ENCODE assay signal across 8 cellular contexts in the genomic region with DNA sequence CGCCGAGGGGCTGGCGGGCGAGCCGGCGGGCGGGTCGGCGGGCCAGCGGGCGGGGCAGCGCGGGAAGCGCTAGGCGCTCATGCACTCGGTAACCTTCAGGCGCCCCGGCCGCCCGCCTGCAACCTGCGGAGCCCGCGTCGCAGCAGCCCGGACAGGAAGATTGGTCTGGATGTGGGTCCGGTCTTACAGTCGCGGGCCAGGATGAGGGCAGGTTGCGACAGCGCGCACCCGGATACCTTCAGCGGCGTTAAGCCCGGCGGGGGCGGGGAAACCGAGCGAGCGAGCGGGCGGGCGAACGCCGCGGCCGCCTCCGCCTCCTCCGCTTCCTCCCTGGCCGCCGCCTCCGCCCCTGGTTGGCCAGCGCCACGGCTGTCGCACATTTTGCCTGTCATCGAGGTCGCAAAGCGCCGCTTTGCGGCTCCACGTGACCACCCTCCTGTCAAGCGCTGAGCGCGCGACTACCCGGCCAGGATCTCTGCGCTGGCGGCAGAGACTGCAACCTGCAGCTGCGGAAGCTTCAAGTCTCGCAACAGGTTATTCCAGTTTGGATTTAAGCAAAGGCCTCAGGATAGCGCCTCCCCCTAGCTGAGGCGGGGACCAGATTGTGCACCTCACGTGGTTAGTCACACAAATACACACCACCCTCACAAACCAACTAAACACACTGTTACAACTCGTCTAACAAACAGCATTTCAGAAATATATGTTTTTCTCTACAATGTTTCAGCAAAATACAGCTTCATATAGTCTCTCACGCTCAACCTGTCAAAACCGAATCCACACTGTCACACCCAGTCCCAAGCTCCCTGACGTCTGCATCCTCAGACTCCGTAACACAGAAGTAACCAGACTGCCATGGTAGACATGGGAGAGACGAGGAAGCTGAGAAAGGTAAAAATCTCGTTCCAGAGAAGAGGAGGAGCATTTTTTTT. TPM values are rescaled to one million over a fixed set of nuclear protein-coding genes. Genes with fewer than 3 reads are reported as not detected.
DNase-seq lines count a peak whose midpoint lies in the region; ATAC-seq and TF ChIP-seq lines count a peak whose summit lies in the region.

A gene (minus strand): TSS at position 355 of the 932 bp plus-strand sequence. CDS start 456 bp downstream, outside the sequence.

- H3K27me3 ChIP-seq in MM.1S (replicated peaks; ENCODE audit: insufficient read depth, low read length) (no peaks in the 10 kb centered on the region), SJSA1 (replicated peaks) (no peaks in the 10 kb centered on the region), gastroesophageal sphincter (no peaks in the 10 kb centered on the region), neutrophil (no peaks in the 10 kb centered on the region)

- peak within 1 kb of the TSS; percentile 22; the same call in 1 of the 2 replicates for H3K4me3 ChIP-seq in MM.1S (ENCODE audit: low read length)
- peak within 1 kb of the TSS; percentile 85 for H3K4me3 ChIP-seq in SJSA1
- peak within 1 kb of the TSS; percentile 55 to 71 for H3K4me3 ChIP-seq in gastroesophageal sphincter
- peak within 1 kb of the TSS; percentile 77 for H3K4me3 ChIP-seq in neutrophil (ENCODE audit: low read depth in 1 of 2, low read length in 1 of 2)

- H3K27ac Mint-ChIP-seq in activated naive CD4-positive, alpha-beta T cell treated with anti-CD3 and anti-CD28 coated beads for 36 hours: peak within 1 kb of the TSS; percentile 85

- WGBS in gastroesophageal sphincter (ENCODE audit: low coverage in 1 of 2), 2 donors: 0 to 1% methylated on average over 9 to 28 of the region's 80 CpGs

- peak; percentile 92 to 93 for TF ChIP-seq POLR2A in gastroesophageal sphincter (IDR thresholded peaks at IDR 0.05)

- intact Hi-C loops in activated naive CD4-positive, alpha-beta T cell treated with anti-CD3 and anti-CD28 coated beads for 36 hours (cut with micrococcal nuclease): loop anchor here (1.0 to 2.0 kb wide), 4 partner anchors 8 to 277 kb away; a partner anchor contains a TSS

- no peak within 1 kb of the TSS for H2AFZ ChIP-seq in MM.1S (ENCODE audit: low read length)

- no peaks in the 10 kb centered on the region for H3K9me2 ChIP-seq in MM.1S (replicated peaks; ENCODE audit: insufficient read depth, low read length)

- H3K4me3 Mint-ChIP-seq in activated naive CD4-positive, alpha-beta T cell treated with anti-CD3 and anti-CD28 coated beads for 36 hours: peak within 1 kb of the TSS; percentile 86

- H3K4me1 ChIP-seq in MM.1S (ENCODE audit: low read length) (no peaks in the 10 kb centered on the region), SJSA1 (replicated peaks) (peaks cover 18% of the 10 kb centered on the region), gastroesophageal sphincter (peaks cover 3 to 28% (median 7%) of the 10 kb centered on the region in 3 donors), neutrophil (ENCODE audit: control insufficient read depth in 1 of 2, insufficient read depth in 1 of 2, low read depth in 1 of 2, low read length in 1 of 2) (peaks cover 16 to 18% of the 10 kb centered on the region in 2 experiments)

- H3K4me2 ChIP-seq in MM.1S (ENCODE audit: low read depth, low read length): peak within 1 kb of the TSS; percentile 39; the same call in 1 of the 2 replicates

- no peaks in the 10 kb centered on the region for H4K20me1 ChIP-seq in MM.1S (ENCODE audit: insufficient read depth, low read length)

- peaks cover 25% of the 10 kb centered on the region for H3K4me1 Mint-ChIP-seq in activated naive CD4-positive, alpha-beta T cell treated with anti-CD3 and anti-CD28 coated beads for 36 hours (ENCODE audit: low read depth)

- no peaks in the 10 kb centered on the region for H3K27me3 Mint-ChIP-seq in activated naive CD4-positive, alpha-beta T cell treated with anti-CD3 and anti-CD28 coated beads for 36 hours (ENCODE audit: low read depth)

- H3K36me3 Mint-ChIP-seq in activated naive CD4-positive, alpha-beta T cell treated with anti-CD3 and anti-CD28 coated beads for 36 hours (ENCODE audit: low read depth): peaks cover 3% of the 10 kb centered on the region

- H3K79me2 ChIP-seq in MM.1S (ENCODE audit: low read length): no peaks in the 10 kb centered on the region

- CTCF ChIA-PET in activated naive CD4-positive, alpha-beta T cell treated with anti-CD3 and anti-CD28 coated beads for 36 hours (lab: Charles Lee): interaction anchor here (0.6 to 1.9 kb wide), 8 partner anchors 10 to 257 kb away, joined by 3 to 20 read pairs (median 4); a partner anchor contains a TSS

- H3K9me3 Mint-ChIP-seq in activated naive CD4-positive, alpha-beta T cell treated with anti-CD3 and anti-CD28 coated beads for 36 hours: no peaks in the 10 kb centered on the region

- H3K9me3 ChIP-seq in MM.1S (replicated peaks; ENCODE audit: insufficient read depth, low read length) (no peaks in the 10 kb centered on the region), SJSA1 (replicated peaks) (no peaks in the 10 kb centered on the region), gastroesophageal sphincter (no peaks in the 10 kb centered on the region), neutrophil (no peaks in the 10 kb centered on the region)

- H3K27ac ChIP-seq in MM.1S (ENCODE audit: low read length) (no peak within 1 kb of the TSS), SJSA1 (0 out of 2 replicates have a peak within 1 kb of the TSS, but pooled peaks have one; percentile 6), gastroesophageal sphincter (peak within 1 kb of the TSS; percentile 72 to 93 (median 86)), neutrophil (peak within 1 kb of the TSS; percentile 84), substantia nigra (ENCODE audit: low read depth, low read length, poor library complexity, severe bottlenecking) (peak within 1 kb of the TSS; percentile 87)

- TF ChIP-seq EP300 in gastroesophageal sphincter (IDR thresholded peaks at IDR 0.05): no peak

- TF ChIP-seq CTCF in MM.1S (IDR thresholded peaks at IDR 0.05; ENCODE audit: low read length) (no peak), gastroesophageal sphincter (IDR thresholded peaks at IDR 0.05) (peak in 3 of 4 experiments; percentile 50 to 65 (median 53)), neutrophil (IDR thresholded peaks at IDR 0.05) (peak; percentile 77)

- DNase-seq in GM03348 (ENCODE audit: low spot score) (peak; percentile 97), HCEC 1CT (peak; percentile 96), MM.1S (no peak), SJSA1 (ENCODE audit: low read depth in 1 of 2, low spot score in 2 of 2) (peak; percentile 94 to 96), substantia nigra (lab: John Stamatoyannopoulos, UW) (peak; percentile 61 to 97 (median 92))
- peak; percentile 97 for DNase-seq in activated naive CD4-positive, alpha-beta T cell treated with anti-CD3 and anti-CD28 coated beads for 36 hours

- peak; percentile 98 for ATAC-seq in gastroesophageal sphincter

- H3F3A ChIP-seq in MM.1S (ENCODE audit: insufficient read depth, low read length): no peaks in the 10 kb centered on the region

- no peak within 1 kb of the TSS for H3K9ac ChIP-seq in MM.1S (ENCODE audit: low read length)

- H3K36me3 ChIP-seq in MM.1S (replicated peaks; ENCODE audit: insufficient read depth, low read length) (no peaks in the 10 kb centered on the region), SJSA1 (peaks cover 10% of the 10 kb centered on the region; the same call in 1 of the 2 replicates), gastroesophageal sphincter (no peaks in the 10 kb centered on the region), neutrophil (no peaks in the 10 kb centered on the region)

RNA-seq across cellular contexts. Expression of the gene that starts here (rescaled TPM):
- 81.7 and 96.3 TPM in 2 replicates for total RNA-seq in SJSA1 (2014; rRNA removed; shearing (Covaris generic))
- 10 to 100 TPM; 87.9 to 90.1 TPM for total RNA-seq in activated naive CD4-positive, alpha-beta T cell treated with anti-CD3 and anti-CD28 coated beads for 36 hours
- 10 to 100 TPM; 60.4 to 89.0 (median 67.8) TPM for total RNA-seq in gastroesophageal sphincter

Comparison
In these comparisons a context has a peak if more than half of its experiments do, and no peak if none do; other contexts are left out.
1. H3K4me3 ChIP-seq: peak in every context shown above with its lines; median percentile 85 in SJSA1; 77 in neutrophil; 63 in gastroesophageal sphincter; 22 in MM.1S.